In genomic region chr9:68577778-68578591, GRCh38 we compare ENCODE assay signal across 15 cellular contexts. TPM values are rescaled to one million over a fixed set of nuclear protein-coding genes. Genes with fewer than 3 reads are reported as not detected.
DNase-seq lines count a peak whose midpoint lies in the region; ATAC-seq and TF ChIP-seq lines count a peak whose summit lies in the region.
"Had no signal": no experiment of that assay in that cellular context is flagged by ENCODE, and none has a peak within 500 bp of the region (broad histone marks: within the 10 kb centered on the region; RNA-seq: fewer than 3 reads in every experiment).

No MANE protein-coding gene starts in this region.

- peak; percentile 70 for ATAC-seq in GM19463 (IDR thresholded peaks at IDR 0.05; ENCODE audit: unreplicated experiment)
- ATAC-seq in HG02970 (IDR thresholded peaks at IDR 0.05; ENCODE audit: low FRiP score, unreplicated experiment), result peak; percentile 73
- ATAC-seq: activated CD8-positive, alpha-beta memory T cell treated with anti-CD3 and anti-CD28 coated beads, Interleukin-2, amount 10 ng/mL, durations not matched to agents 7 days and 5 days had no signal

- H3K4me2 ChIP-seq in Loucy (ENCODE audit: low read depth, low read length, poor library complexity, severe bottlenecking), result peak overlapping the region; percentile 18

- no peaks in the 10 kb centered on the region for H3K79me2 ChIP-seq in Loucy (ENCODE audit: insufficient read depth, low read length)

- no peaks in the 10 kb centered on the region for H3K9me2 ChIP-seq in Loucy (replicated peaks; ENCODE audit: low read depth, low read length)

- no peak overlapping the region for H3K9ac ChIP-seq in Loucy (ENCODE audit: low read depth, low read length, poor library complexity, severe bottlenecking)

- no peaks in the 10 kb centered on the region for H3K27me3 ChIP-seq in Loucy (ENCODE audit: insufficient read depth, low read length, poor library complexity, severe bottlenecking)
- H3K27me3 ChIP-seq in left ventricle myocardium inferior (ENCODE audit: low read depth), result no peaks in the 10 kb centered on the region
- H3K27me3 ChIP-seq: suprapubic skin had no signal

- H3F3A ChIP-seq in Loucy (ENCODE audit: low read depth), result no peaks in the 10 kb centered on the region

- in situ Hi-C loops in G401 (cut with HindIII; ENCODE audit: low sequenced_read_pairs), result no loop called here

- H3K36me3 ChIP-seq in Loucy (ENCODE audit: insufficient read depth, low read length) (no peaks in the 10 kb centered on the region), left ventricle myocardium inferior (no peaks in the 10 kb centered on the region)
- H3K36me3 ChIP-seq: suprapubic skin had no signal

- H3K9me3 ChIP-seq in Loucy (ENCODE audit: insufficient read depth, low read depth, low read length), result no peaks in the 10 kb centered on the region
- H3K9me3 ChIP-seq in left ventricle myocardium inferior (replicated peaks), result no peaks in the 10 kb centered on the region
- H3K9me3 ChIP-seq: suprapubic skin had no signal

- intact Hi-C loops in left ventricle myocardium inferior (cut with micrococcal nuclease), result no loop called here

- no peak overlapping the region for H2AFZ ChIP-seq in Loucy (ENCODE audit: low read length)

- TF ChIP-seq CTCF in GM12865 (IDR thresholded peaks at IDR 0.05; ENCODE audit: insufficient read depth, low read depth, low read length, missing control alignments) (no peak), Loucy (conservative IDR thresholded peaks at IDR 0.05; ENCODE audit: low read length) (no peak), left ventricle myocardium inferior (IDR thresholded peaks at IDR 0.05; ENCODE audit: borderline replicate concordance) (no peak)

- DNase-seq in GM12865 (ENCODE audit: low read depth) (peak; percentile 74), NCI-H2107 treated with DMSO at 0.1 percent for 48 hours (lab: John Stamatoyannopoulos, UW; ENCODE audit: unreplicated experiment) (no peak), G401 (ENCODE audit: low spot score) (no peak), left ventricle myocardium inferior (no peak), OCI-M2 (lab: John Stamatoyannopoulos, UW; ENCODE audit: unreplicated experiment) (no peak)
- DNase-seq: activated CD8-positive, alpha-beta memory T cell treated with anti-CD3 and anti-CD28 coated beads, Interleukin-2, amount 10 ng/mL, durations not matched to agents 7 days and 5 days; AML-193; NCI-H446 treated with DMSO at 0.1 percent for 48 hours; nephron progenitor cell; SW 1271 had no signal

- no peak overlapping the region for H3K4me3 ChIP-seq in GM12865 (ENCODE audit: low read depth, low read length)
- no peak overlapping the region for H3K4me3 ChIP-seq in Loucy (ENCODE audit: low read length, poor library complexity, severe bottlenecking)
- H3K4me3 ChIP-seq in left ventricle myocardium inferior, result no peak overlapping the region
- H3K4me3 ChIP-seq: suprapubic skin had no signal

- H3K27ac ChIP-seq in left ventricle myocardium inferior (replicated peaks), result no peak overlapping the region
- H3K27ac ChIP-seq: suprapubic skin had no signal

- no peaks in the 10 kb centered on the region for H4K20me1 ChIP-seq in Loucy (ENCODE audit: insufficient read depth, low read length, poor library complexity, severe bottlenecking)

- H3K4me1 ChIP-seq in Loucy (ENCODE audit: insufficient read depth, low read length, poor library complexity, severe bottlenecking), result peaks cover 19% of the 10 kb centered on the region
- H3K4me1 ChIP-seq in left ventricle myocardium inferior, result no peaks in the 10 kb centered on the region
- H3K4me1 ChIP-seq: suprapubic skin had no signal

RNA-seq across cellular contexts. Expression of gene TMEM252, which starts 37.3 kb away (rescaled TPM):
- not detected in 2 replicates for total RNA-seq in G401 (2014; rRNA removed; shearing (Covaris generic))
- total RNA-seq in left ventricle myocardium inferior, result not detected
- total RNA-seq: activated CD8-positive, alpha-beta memory T cell treated with anti-CD3 and anti-CD28 coated beads, Interleukin-2, amount 10 ng/mL, durations not matched to agents 7 days and 5 days; epithelial cell of proximal tubule; suprapubic skin had no signal
